In genomic region chr3:189684317-189684716, GRCh38 we compare ENCODE assay signal across 18 cellular contexts.
"Had no signal": no experiment of that assay in that cellular context is flagged by ENCODE, and none has a peak within 500 bp of the region (broad histone marks: within the 10 kb centered on the region; RNA-seq: fewer than 3 reads in every experiment).

No MANE protein-coding gene starts in this region.

- H3K27me3 Mint-ChIP-seq: stimulated activated memory B cell treated with anti-CD40 and anti-IgM and Interleukin-4, amounts not matched to agents 10 μg/mL and 1 μg/mL and 100 μg/mL, for 72 hours; stimulated activated naive CD8-positive, alpha-beta T cell treated with anti-CD3 and anti-CD28 coated beads, Interleukin-15, amount 100 ng/mL, for 72 hours had no signal

- H3K4me1 Mint-ChIP-seq: stimulated activated memory B cell treated with anti-CD40 and anti-IgM and Interleukin-4, amounts not matched to agents 10 μg/mL and 1 μg/mL and 100 μg/mL, for 72 hours had no signal

- H3K9me3 Mint-ChIP-seq: effector memory CD8-positive, alpha-beta T cell; stimulated activated memory B cell treated with anti-CD40 and anti-IgM and Interleukin-4, amounts not matched to agents 10 μg/mL and 1 μg/mL and 100 μg/mL, for 72 hours; stimulated activated naive CD8-positive, alpha-beta T cell treated with anti-CD3 and anti-CD28 coated beads, Interleukin-15, amount 100 ng/mL, for 72 hours had no signal

- DNase-seq: effector memory CD8-positive, alpha-beta T cell; esophagus squamous epithelium; foreskin fibroblast; glutamatergic neuron; islet precursor cell; mammary epithelial cell; naive thymus-derived CD4-positive, alpha-beta T cell; nephron progenitor cell; retina; right lobe of liver; stimulated activated CD4-positive, alpha-beta T cell treated with anti-CD3 and anti-CD28 coated beads, Interleukin-4, amount 100 ng/mL, for 1 hour; stimulated activated CD8-positive, alpha-beta memory T cell treated with anti-CD3 and anti-CD28 coated beads, Interleukin-4, amount 100 ng/mL, for 48 hours; stimulated activated naive CD8-positive, alpha-beta T cell treated with anti-CD3 and anti-CD28 coated beads, Interleukin-15, amount 100 ng/mL, for 72 hours; testis; upper lobe of right lung had no signal

- H3K4me3 Mint-ChIP-seq: effector memory CD8-positive, alpha-beta T cell; naive thymus-derived CD4-positive, alpha-beta T cell; nephron progenitor cell; stimulated activated memory B cell treated with anti-CD40 and anti-IgM and Interleukin-4, amounts not matched to agents 10 μg/mL and 1 μg/mL and 100 μg/mL, for 72 hours; stimulated activated naive CD8-positive, alpha-beta T cell treated with anti-CD3 and anti-CD28 coated beads, Interleukin-15, amount 100 ng/mL, for 72 hours had no signal

- H3K27ac Mint-ChIP-seq: effector memory CD8-positive, alpha-beta T cell; naive thymus-derived CD4-positive, alpha-beta T cell; nephron progenitor cell; stimulated activated memory B cell treated with anti-CD40 and anti-IgM and Interleukin-4, amounts not matched to agents 10 μg/mL and 1 μg/mL and 100 μg/mL, for 72 hours; stimulated activated naive CD8-positive, alpha-beta T cell treated with anti-CD3 and anti-CD28 coated beads, Interleukin-15, amount 100 ng/mL, for 72 hours had no signal

- ATAC-seq: effector memory CD8-positive, alpha-beta T cell; gastroesophageal sphincter; left lobe of liver; naive thymus-derived CD4-positive, alpha-beta T cell; right lobe of liver; stimulated activated memory B cell treated with anti-CD40 and anti-IgM and Interleukin-4, amounts not matched to agents 10 μg/mL and 1 μg/mL and 100 μg/mL, for 72 hours; stimulated activated naive CD8-positive, alpha-beta T cell treated with anti-CD3 and anti-CD28 coated beads, Interleukin-15, amount 100 ng/mL, for 72 hours; upper lobe of right lung had no signal

- H3K36me3 Mint-ChIP-seq: stimulated activated memory B cell treated with anti-CD40 and anti-IgM and Interleukin-4, amounts not matched to agents 10 μg/mL and 1 μg/mL and 100 μg/mL, for 72 hours had no signal
